30 cellular contexts compared by ENCODE assay signal in genomic region chr17:357634-358033, GRCh38. TPM values are rescaled to one million over a fixed set of nuclear protein-coding genes. Genes with fewer than 3 reads are reported as not detected.
DNase-seq lines count a peak whose midpoint lies in the region; ATAC-seq and TF ChIP-seq lines count a peak whose summit lies in the region.
"Had no signal": no experiment of that assay in that cellular context is flagged by ENCODE, and none has a peak within 500 bp of the region (broad histone marks: within the 10 kb centered on the region; RNA-seq: fewer than 3 reads in every experiment).

No MANE protein-coding gene starts in this region.

- H3K36me3 Mint-ChIP-seq in glutamatergic neuron (ENCODE audit: unreplicated experiment) = peaks cover 8% of the 10 kb centered on the region
- H3K36me3 Mint-ChIP-seq: CD8-positive, alpha-beta T cell; IgD-negative memory B cell had no signal

- H3K27me3 ChIP-seq in neural cell (ENCODE audit: insufficient read depth, low read depth, low read length) (no peaks in the 10 kb centered on the region), upper lobe of right lung (no peaks in the 10 kb centered on the region)
- H3K27me3 ChIP-seq: adrenal gland, gastroesophageal sphincter had no signal

- H4K20me1 ChIP-seq in neural cell (ENCODE audit: insufficient read depth) = no peaks in the 10 kb centered on the region

- peak overlapping the region; percentile 26 for H3K9ac ChIP-seq in neural cell (ENCODE audit: low read length)
- H3K9ac ChIP-seq: SK-N-SH had no signal

- no peak for TF ChIP-seq EP300 in neural cell (conservative IDR thresholded peaks at IDR 0.05; ENCODE audit: poor library complexity, severe bottlenecking)

- peaks cover 14% of the 10 kb centered on the region for H3K4me1 Mint-ChIP-seq in glutamatergic neuron (ENCODE audit: low read depth, unreplicated experiment)
- H3K4me1 Mint-ChIP-seq: IgD-negative memory B cell had no signal

- H3K4me3 Mint-ChIP-seq in glutamatergic neuron (ENCODE audit: unreplicated experiment) = peak overlapping the region; percentile 32
- H3K4me3 Mint-ChIP-seq: activated CD4-positive, alpha-beta memory T cell treated with anti-CD3 and anti-CD28 coated beads, Interleukin-2, amount 10 ng/mL, durations not matched to agents 7 days and 5 days; activated naive CD4-positive, alpha-beta T cell treated with anti-CD3 and anti-CD28 coated beads, Interleukin-2, amount 10 ng/mL, durations not matched to agents 7 days and 5 days; activated T-helper 1 cell treated with anti-CD3 and anti-CD28 coated beads, Interleukin-12 subunit alpha, Interleukin-12 subunit beta, Interleukin-2, Interleukin-4 antibody, amounts not matched to agents 30 ng/mL and 10 ng/mL and 1 ng/mL, durations not matched to agents 14 hours and 24 hours and 36 hours; CD8-positive, alpha-beta T cell; T-helper 17 cell had no signal

- peaks cover 12% of the 10 kb centered on the region for H3K27me3 Mint-ChIP-seq in glutamatergic neuron (ENCODE audit: unreplicated experiment)
- H3K27me3 Mint-ChIP-seq: activated CD4-positive, alpha-beta memory T cell treated with anti-CD3 and anti-CD28 coated beads, Interleukin-2, amount 10 ng/mL, durations not matched to agents 7 days and 5 days; activated naive CD4-positive, alpha-beta T cell treated with anti-CD3 and anti-CD28 coated beads, Interleukin-2, amount 10 ng/mL, durations not matched to agents 7 days and 5 days; IgD-negative memory B cell; T-helper 17 cell had no signal

- H3K4me2 ChIP-seq in neural cell (ENCODE audit: low read length) = no peak overlapping the region
- H3K4me2 ChIP-seq: SK-N-SH, smooth muscle cell had no signal

- H3K27ac ChIP-seq in neural cell (ENCODE audit: low read length) = no peak overlapping the region
- no peak overlapping the region for H3K27ac ChIP-seq in upper lobe of right lung
- H3K27ac ChIP-seq: dorsolateral prefrontal cortex, gastroesophageal sphincter had no signal

- no peaks in the 10 kb centered on the region for H3K79me2 ChIP-seq in neural cell (replicated peaks; ENCODE audit: insufficient read depth, low read length)

- peaks cover 5% of the 10 kb centered on the region for H3F3A ChIP-seq in neural cell (ENCODE audit: insufficient read depth, low read length, poor library complexity, severe bottlenecking)

- H3K9me3 ChIP-seq in neural cell (ENCODE audit: low read length) (no peaks in the 10 kb centered on the region), upper lobe of right lung (no peaks in the 10 kb centered on the region)
- H3K9me3 ChIP-seq: adrenal gland, gastroesophageal sphincter, SK-N-SH had no signal

- H3K27ac Mint-ChIP-seq in glutamatergic neuron (ENCODE audit: unreplicated experiment) = peak overlapping the region; percentile 49
- H3K27ac Mint-ChIP-seq: activated CD4-positive, alpha-beta memory T cell treated with anti-CD3 and anti-CD28 coated beads, Interleukin-2, amount 10 ng/mL, durations not matched to agents 7 days and 5 days; activated naive CD4-positive, alpha-beta T cell treated with anti-CD3 and anti-CD28 coated beads, Interleukin-2, amount 10 ng/mL, durations not matched to agents 7 days and 5 days; activated T-helper 1 cell treated with anti-CD3 and anti-CD28 coated beads, Interleukin-12 subunit alpha, Interleukin-12 subunit beta, Interleukin-2, Interleukin-4 antibody, amounts not matched to agents 30 ng/mL and 10 ng/mL and 1 ng/mL, durations not matched to agents 14 hours and 24 hours and 36 hours; CD8-positive, alpha-beta T cell; T-helper 17 cell had no signal

- H3K36me3 ChIP-seq in neural cell (ENCODE audit: insufficient read depth, low read length) = no peaks in the 10 kb centered on the region
- no peaks in the 10 kb centered on the region for H3K36me3 ChIP-seq in upper lobe of right lung
- H3K36me3 ChIP-seq: adrenal gland, gastroesophageal sphincter had no signal

- no peak for ATAC-seq in upper lobe of right lung
- no peak for ATAC-seq in HG03097 (IDR thresholded peaks at IDR 0.05; ENCODE audit: low FRiP score, unreplicated experiment)
- ATAC-seq: CD8-positive, alpha-beta T cell; gastroesophageal sphincter; left colon; T-helper 17 cell had no signal

- H3K9me2 ChIP-seq in neural cell (ENCODE audit: insufficient read depth, low read length) = no peaks in the 10 kb centered on the region
- H3K9me2 ChIP-seq: SK-N-SH had no signal

- peaks cover 19% of the 10 kb centered on the region for H3K9me3 Mint-ChIP-seq in glutamatergic neuron (ENCODE audit: unreplicated experiment)
- H3K9me3 Mint-ChIP-seq: CD8-positive, alpha-beta T cell; IgD-negative memory B cell had no signal

- no peak overlapping the region for H2AFZ ChIP-seq in neural cell (ENCODE audit: low read depth, low read length)

- no peak for TF ChIP-seq CTCF in glutamatergic neuron (IDR thresholded peaks at IDR 0.05; ENCODE audit: partially characterized antibody, unreplicated experiment)
- no peak for TF ChIP-seq CTCF in neural cell (IDR thresholded peaks at IDR 0.05; ENCODE audit: poor library complexity, severe bottlenecking)
- TF ChIP-seq CTCF in upper lobe of right lung (IDR thresholded peaks at IDR 0.05) = no peak

- peaks cover 17% of the 10 kb centered on the region for H3K4me1 ChIP-seq in upper lobe of right lung

- no peak for TF ChIP-seq RAD21 in neural cell (conservative IDR thresholded peaks at IDR 0.05)

- intact Hi-C loops in upper lobe of right lung (cut with DNase I) = no loop called here

- H3K4me3 ChIP-seq in neural cell (ENCODE audit: low read length) = no peak overlapping the region
- no peak overlapping the region for H3K4me3 ChIP-seq in upper lobe of right lung
- H3K4me3 ChIP-seq: adrenal gland, dorsolateral prefrontal cortex, gastroesophageal sphincter, smooth muscle cell had no signal

- DNase-seq in NCI-H510A treated with DMSO at 0.1 percent for 48 hours (lab: John Stamatoyannopoulos, UW) = peak; percentile 24
- DNase-seq in NCI-H510A (lab: John Stamatoyannopoulos, UW) = no peak
- DNase-seq in glutamatergic neuron = no peak
- peak; percentile 53 for DNase-seq in upper lobe of right lung
- DNase-seq in NCI-H226 = no peak
- DNase-seq in activated CD4-positive, CD25-positive, alpha-beta regulatory T cell (lab: John Stamatoyannopoulos, UW) = no peak
- DNase-seq: activated CD4-positive, alpha-beta memory T cell treated with anti-CD3 and anti-CD28 coated beads, Interleukin-2, amount 10 ng/mL, durations not matched to agents 7 days and 5 days; activated CD4-positive, CD25-positive, alpha-beta regulatory T cell treated with anti-CD3 and anti-CD28 coated beads, Interleukin-2, amount 50 U/mL, for 72 hours; activated CD8-positive, alpha-beta memory T cell treated with anti-CD3 and anti-CD28 coated beads, Interleukin-2, amount 50 U/mL, for 4 hours; activated naive CD4-positive, alpha-beta T cell treated with anti-CD3 and anti-CD28 coated beads, Interleukin-2, amount 10 ng/mL, durations not matched to agents 7 days and 5 days; adrenal gland; CD8-positive, alpha-beta T cell; dorsolateral prefrontal cortex; hippocampal formation; left colon; mammary epithelial cell; NCI-H1694; NCI-H524 treated with DMSO at 0.1 percent for 48 hours; occipital lobe; retina; SK-N-SH; stimulated activated CD4-positive, alpha-beta T cell treated with anti-CD3 and anti-CD28 coated beads, Interleukin-1b, Interleukin-23, amount 100 ng/mL, for 48 hours; stimulated activated naive CD4-positive, alpha-beta T cell treated with Interleukin-2 at 50 U/mL for 16 hours; T-helper 17 cell had no signal

TF ChIP-seq in neural cell, 6 proteins besides CTCF, POLR2A, EP300 and RAD21:
- no peak for TF ChIP-seq MXI1 (conservative IDR thresholded peaks at IDR 0.05; ENCODE audit: poor library complexity, severe bottlenecking)
- TF ChIP-seq POLR2AphosphoS5 (IDR thresholded peaks at IDR 0.05) = no peak
- no peak for TF ChIP-seq TAF1 (IDR thresholded peaks at IDR 0.05; ENCODE audit: low read depth)
- TF ChIP-seq EZH2 (IDR thresholded peaks at IDR 0.05; ENCODE audit: borderline replicate concordance, insufficient read depth, low read length, poor library complexity, severe bottlenecking) = no peak
- no peak for TF ChIP-seq SMC3 (conservative IDR thresholded peaks at IDR 0.05; ENCODE audit: poor library complexity)
- TF ChIP-seq REST (IDR thresholded peaks at IDR 0.05; ENCODE audit: borderline replicate concordance) = no peak

RNA-seq across cellular contexts. Expression of gene RPH3AL, which starts 5.0 kb away (rescaled TPM):
- total RNA-seq in glutamatergic neuron (ENCODE audit: unreplicated experiment) = 22.3 TPM
- 0.84 and 0.87 TPM in 2 replicates for polyA plus RNA-seq in neural cell
- polyA minus RNA-seq in neural cell = 2.9 and 4.2 TPM in 2 replicates
- 33.3 TPM for total RNA-seq in upper lobe of right lung

Comparison
In these comparisons a context has a peak if more than half of its experiments do, and no peak if none do; other contexts are left out.
1. DNase-seq: peak in NCI-H510A treated with DMSO at 0.1 percent for 48 hours (single experiment) and upper lobe of right lung (single experiment); none in NCI-H510A (single experiment), glutamatergic neuron (single experiment), NCI-H226 (single experiment) and activated CD4-positive, CD25-positive, alpha-beta regulatory T cell (0 of 4).